In the genomic region with DNA sequence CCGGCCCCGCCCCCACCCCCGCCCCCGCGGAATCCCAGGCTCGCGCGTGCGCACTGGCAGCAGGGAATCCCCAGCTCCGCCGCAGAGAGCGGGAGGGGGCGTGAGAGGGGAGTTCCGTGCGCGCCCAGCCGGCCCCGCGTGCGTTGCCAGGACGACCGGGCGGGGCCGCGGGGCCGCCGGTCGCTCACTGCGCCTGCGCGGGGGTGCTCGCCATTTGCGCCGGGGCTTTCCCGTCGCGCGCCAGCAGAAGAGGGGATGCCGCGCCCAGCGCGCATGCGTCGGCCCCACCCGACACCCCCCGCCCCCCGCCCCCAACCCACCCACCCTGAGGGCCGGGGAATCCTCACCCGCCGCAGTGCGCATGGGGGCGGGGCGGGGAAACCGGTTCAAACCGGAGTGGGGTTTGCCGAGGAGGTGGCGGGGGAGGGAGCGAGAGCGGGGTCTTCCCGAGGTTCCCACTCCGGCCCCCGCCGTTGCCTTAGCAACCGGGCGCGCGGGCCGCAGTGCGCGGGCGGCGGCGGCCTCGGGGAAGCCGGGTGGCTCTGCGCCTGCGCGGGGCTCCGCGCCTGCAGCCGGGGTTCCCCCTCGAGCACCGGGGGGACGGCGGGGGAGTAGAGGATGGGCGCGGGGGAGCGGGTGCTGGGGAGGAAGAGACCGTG, we compare ENCODE assay signal across 8 cellular contexts. TPM values are rescaled to one million over a fixed set of nuclear protein-coding genes. Genes with fewer than 3 reads are reported as not detected.
DNase-seq lines count a peak whose midpoint lies in the region; ATAC-seq and TF ChIP-seq lines count a peak whose summit lies in the region.

No MANE protein-coding gene starts in this region.

- no peak overlapping the region for H3K27ac Mint-ChIP-seq in WTC11

- intact Hi-C loops in mammary epithelial cell (cut with micrococcal nuclease): loop anchor here (2.0 kb wide), 1 partner anchor 49 kb away; no protein-coding TSS in a partner anchor

- WGBS in mammary epithelial cell (ENCODE audit: low coverage, missing lambda C conversion rate): 20% methylated on average over 1 of the region's 89 CpGs

- H2AFZ ChIP-seq in mammary epithelial cell (ENCODE audit: low read depth, low read length): peak overlapping the region; percentile 78

- no peaks in the 10 kb centered on the region for H4K20me1 ChIP-seq in mammary epithelial cell (ENCODE audit: insufficient read depth, low read length)

- no peaks in the 10 kb centered on the region for H3K79me2 ChIP-seq in mammary epithelial cell (ENCODE audit: insufficient read depth, low read length)

- H3K36me3 ChIP-seq in mammary epithelial cell (ENCODE audit: insufficient read depth, low read length): no peaks in the 10 kb centered on the region

- dilution Hi-C loops in mammary epithelial cell (cut with HindIII; ENCODE audit: low sequenced_read_pairs): no loop called here

- H3K4me1 Mint-ChIP-seq in WTC11: peaks cover 28% of the 10 kb centered on the region

- H3K4me3 Mint-ChIP-seq in WTC11: peak overlapping the region; percentile 77

- H3K4me3 ChIP-seq in mammary epithelial cell (replicated peaks in 1 of 3; ENCODE audit: insufficient read depth in 1 of 3, low read depth in 2 of 3, low read length in 3 of 3): peak overlapping the region; percentile 25 to 65 (median 46)

- in situ Hi-C loops in ACHN (cut with HindIII; ENCODE audit: low pct_ligation_motif_present, low pct_unique_long_range_greater_than_20kb, low sequenced_read_pairs) (no loop called here), GM18951 (cut with MboI; ENCODE audit: low sequenced_read_pairs, unreplicated experiment) (loop anchor here (25.0 kb wide), 1 partner anchor 114 kb away; no protein-coding TSS in a partner anchor), mammary epithelial cell (cut with MboI; ENCODE audit: low sequenced_read_pairs in 2 of 2) (loop anchor here in 1 of 2 donors (25.0 kb wide), 1 partner anchor 114 kb away; no protein-coding TSS in a partner anchor)

- no peak for TF ChIP-seq CTCF in WTC11 (IDR thresholded peaks at IDR 0.05)
- no peak for TF ChIP-seq CTCF in mammary epithelial cell (conservative IDR thresholded peaks at IDR 0.05 in 1 of 2, IDR thresholded peaks at IDR 0.05 in 1 of 2; ENCODE audit: extremely low read depth in 1 of 2, insufficient read depth in 1 of 2, low read depth in 1 of 2, low read length in 2 of 2)

- CTCF ChIA-PET in WTC11 (lab: Charles Lee) (interaction anchor here (0.6 to 5.1 kb wide), 17 partner anchors 7 to 331 kb away, joined by 3 to 62 read pairs (median 5); a partner anchor contains a TSS), mammary epithelial cell (lab: Charles Lee; ENCODE audit: low non-redundant PET) (no interaction called here)

- POLR2A ChIA-PET in WTC11 (lab: Charles Lee): interaction anchor here (0.7 to 1.4 kb wide), 4 partner anchors 16 to 89 kb away, joined by 3 to 7 read pairs (median 6); a partner anchor contains a TSS

- no TSS peak for BruUV-seq in mammary epithelial cell (replicated peaks; lab: Mats Ljungman, UMichigan)

- no peaks in the 10 kb centered on the region for H3K9me3 ChIP-seq in mammary epithelial cell (replicated peaks; ENCODE audit: insufficient read depth, low read length)

- peak overlapping the region; percentile 77 for H3K4me2 ChIP-seq in mammary epithelial cell (ENCODE audit: insufficient read depth, low read depth, low read length)

- peaks cover 41% of the 10 kb centered on the region for H3K27me3 Mint-ChIP-seq in WTC11 (ENCODE audit: low read depth)

- H3K9me3 Mint-ChIP-seq in WTC11: no peaks in the 10 kb centered on the region

- no peak overlapping the region for H3K27ac ChIP-seq in mammary epithelial cell (ENCODE audit: insufficient read depth, low read depth, low read length)

- peaks cover 23% of the 10 kb centered on the region for H3K4me1 ChIP-seq in mammary epithelial cell (ENCODE audit: insufficient read depth, low read length)

- no peaks in the 10 kb centered on the region for H3K36me3 Mint-ChIP-seq in WTC11

- ATAC-seq in HG03342 (IDR thresholded peaks at IDR 0.05; ENCODE audit: unreplicated experiment) (peak; percentile 54), WTC11 (peak; percentile 27)

- DNase-seq in ACHN (peak; percentile 91), NCI-H226 (peak; percentile 86), WTC11 (ENCODE audit: low spot score) (peak; percentile 97), mammary epithelial cell (peak; percentile 87), iris pigment epithelial cell (ENCODE audit: low read depth) (peak; percentile 84)
- peak; percentile 87 to 89 for DNase-seq in stimulated activated CD4-positive, alpha-beta T cell treated with anti-CD3 and anti-CD28 coated beads, Interleukin-12 subunit alpha, Interleukin-12 subunit beta, amount 100 ng/mL, for 24 hours (ENCODE audit: low read depth in 2 of 2)

- no peak overlapping the region for H3K9ac ChIP-seq in mammary epithelial cell (ENCODE audit: insufficient read depth, low read length)

- TF ChIP-seq POLR2A in GM18951 (IDR thresholded peaks at IDR 0.05; ENCODE audit: extremely low read depth, insufficient read depth, insufficient read length): peak; percentile 12

- H3K27me3 ChIP-seq in mammary epithelial cell (ENCODE audit: insufficient read depth, low read length): peaks cover 33% of the 10 kb centered on the region

TF ChIP-seq in WTC11, 78 proteins besides CTCF, POLR2A, EP300 and RAD21:
- TF ChIP-seq, protein P1, sequence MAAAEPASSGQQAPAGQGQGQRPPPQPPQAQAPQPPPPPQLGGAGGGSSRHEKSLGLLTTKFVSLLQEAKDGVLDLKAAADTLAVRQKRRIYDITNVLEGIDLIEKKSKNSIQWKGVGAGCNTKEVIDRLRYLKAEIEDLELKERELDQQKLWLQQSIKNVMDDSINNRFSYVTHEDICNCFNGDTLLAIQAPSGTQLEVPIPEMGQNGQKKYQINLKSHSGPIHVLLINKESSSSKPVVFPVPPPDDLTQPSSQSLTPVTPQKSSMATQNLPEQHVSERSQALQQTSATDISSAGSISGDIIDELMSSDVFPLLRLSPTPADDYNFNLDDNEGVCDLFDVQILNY (CRISPR knock-in tag; IDR thresholded peaks at IDR 0.05): peak; percentile 44; the same call in 1 of the 2 replicates
- peak; percentile 37; the same call in 1 of the 2 replicates for TF ChIP-seq SP1 (CRISPR knock-in tag; conservative IDR thresholded peaks at IDR 0.05)
- TF ChIP-seq ZNF671 (CRISPR knock-in tag; IDR thresholded peaks at IDR 0.05): no peak
TF ChIP-seq in WTC11: peak in this region for 2.

RNA-seq across cellular contexts. Expression of a gene that starts 15.1 kb away (rescaled TPM):
- total RNA-seq in WTC11 (2021) (152 to 159 TPM (median 156 TPM) in 3 replicates), mammary epithelial cell (100 to 1,000 TPM in 1 of 2 donors, 10 to 100 TPM in 1; 20.3 to 100 TPM)
- 85.3 TPM for polyA plus RNA-seq in mammary epithelial cell
- polyA minus RNA-seq in mammary epithelial cell: 6.0 TPM

RNA-seq across cellular contexts. Expression of a gene that starts 19.0 kb away (rescaled TPM):
- total RNA-seq in WTC11 (2021) (15.3 to 18.0 TPM (median 17.2 TPM) in 3 replicates), mammary epithelial cell (under 1 TPM in 1 of 2 donors, not detected in 1; 0.24 TPM)
- polyA plus RNA-seq in mammary epithelial cell: 0.05 TPM
- polyA minus RNA-seq in mammary epithelial cell: not detected

Comparison
In these comparisons a context has a peak if more than half of its experiments do, and no peak if none do; other contexts are left out.
1. RNA of a gene that starts 19.0 kb away (total RNA-seq): 15.3 to 18.0 TPM in WTC11; 0.24 TPM in mammary epithelial cell; every median in the first group is over 10 times any median in the second.
2. Peak in every context shown above with its lines, with median percentiles within 50 percentile points of each other: DNase-seq.